11 cellular contexts compared by ENCODE assay signal in the genomic region with DNA sequence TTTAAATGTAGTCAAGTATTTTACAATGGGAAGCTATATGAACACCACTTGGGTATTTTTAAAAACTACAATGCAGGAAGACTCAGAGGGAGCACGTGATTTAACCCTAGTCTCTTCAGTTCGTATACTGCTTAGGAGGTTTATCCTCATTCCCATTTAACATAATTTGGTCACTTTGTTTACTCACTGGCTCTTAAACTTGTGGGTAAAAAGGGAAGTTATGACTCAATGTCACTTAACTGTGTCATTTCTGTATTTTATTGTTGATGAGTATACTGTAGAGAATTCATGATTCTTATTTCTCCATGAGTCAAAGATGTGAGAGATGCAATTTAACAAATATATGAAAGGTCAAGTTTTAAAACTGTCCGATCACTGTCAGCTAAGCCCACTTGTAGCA. TPM values are rescaled to one million over a fixed set of nuclear protein-coding genes. Genes with fewer than 3 reads are reported as not detected.
DNase-seq lines count a peak whose midpoint lies in the region; ATAC-seq and TF ChIP-seq lines count a peak whose summit lies in the region.
"Had no signal": no experiment of that assay in that cellular context is flagged by ENCODE, and none has a peak within 500 bp of the region (broad histone marks: within the 10 kb centered on the region; RNA-seq: fewer than 3 reads in every experiment).

No MANE protein-coding gene starts in this region.

- TF ChIP-seq CTCF in HFF-Myc (IDR thresholded peaks at IDR 0.05; ENCODE audit: low read depth, low read length, missing control alignments) (no peak), RWPE2 (IDR thresholded peaks at IDR 0.05; ENCODE audit: poor library complexity, severe bottlenecking) (no peak), neural progenitor cell (IDR thresholded peaks at IDR 0.05) (no peak)

- peaks cover 14% of the 10 kb centered on the region for H3K36me3 Mint-ChIP-seq in neural progenitor cell

- H3F3A ChIP-seq in neural progenitor cell (ENCODE audit: low read depth), result no peaks in the 10 kb centered on the region

- H3K4me3 ChIP-seq in HFF-Myc (replicated peaks; ENCODE audit: low read depth, low read length) (no peak overlapping the region), RWPE2 (ENCODE audit: severe bottlenecking) (no peak overlapping the region), neural progenitor cell (no peak overlapping the region)
- H3K4me3 ChIP-seq: right lobe of liver had no signal

- H3K4me1 Mint-ChIP-seq in neural progenitor cell, result no peaks in the 10 kb centered on the region

- H3K4me2 ChIP-seq in neural progenitor cell, result no peak overlapping the region

- H3K27ac ChIP-seq in RWPE2 (ENCODE audit: poor library complexity, severe bottlenecking) (no peak overlapping the region), neural progenitor cell (no peak overlapping the region)
- H3K27ac ChIP-seq: right lobe of liver had no signal

- no peak overlapping the region for H3K4me3 Mint-ChIP-seq in neural progenitor cell

- no peaks in the 10 kb centered on the region for H3K79me2 ChIP-seq in neural progenitor cell (ENCODE audit: low read depth)

- peaks cover 55% of the 10 kb centered on the region for H3K36me3 ChIP-seq in RWPE2 (ENCODE audit: low read depth)
- H3K36me3 ChIP-seq in neural progenitor cell, result peaks cover 16% of the 10 kb centered on the region

- H4K20me1 ChIP-seq in neural progenitor cell (ENCODE audit: low read depth), result no peaks in the 10 kb centered on the region

- H3K27ac Mint-ChIP-seq in neural progenitor cell, result no peak overlapping the region

- peak; percentile 63; the same call in 2 of the 3 replicates for ATAC-seq in RWPE2 (ENCODE audit: low read depth)
- ATAC-seq: Right ventricle myocardium inferior had no signal

- H3K27me3 ChIP-seq in RWPE2 (ENCODE audit: insufficient read depth, poor library complexity, severe bottlenecking), result no peaks in the 10 kb centered on the region
- no peaks in the 10 kb centered on the region for H3K27me3 ChIP-seq in neural progenitor cell
- H3K27me3 ChIP-seq: right lobe of liver had no signal

- no peak overlapping the region for H2AFZ ChIP-seq in neural progenitor cell (replicated peaks)

- H3K27me3 Mint-ChIP-seq in neural progenitor cell (ENCODE audit: insufficient read depth, low read depth), result no peaks in the 10 kb centered on the region

- DNase-seq in EH (ENCODE audit: low read depth) (peak; percentile 90), HFF-Myc (ENCODE audit: extremely low read depth, low read depth) (peak; percentile 14), RWPE2 (ENCODE audit: low spot score) (no peak), kidney tubule cell (ENCODE audit: low spot score) (peak; percentile 72), nucleus accumbens (lab: John Stamatoyannopoulos, UW) (no peak), NCI-H748 (lab: John Stamatoyannopoulos, UW; ENCODE audit: unreplicated experiment) (no peak), neural progenitor cell (ENCODE audit: low spot score) (no peak)
- no peak for DNase-seq in activated CD4-positive, alpha-beta T cell treated with anti-CD3 and anti-CD28 coated beads, Interleukin-2, amount 50 U/mL, for 1 hour
- DNase-seq: effector memory CD4-positive, alpha-beta T cell; right lobe of liver had no signal

- H3K9me3 Mint-ChIP-seq in neural progenitor cell, result no peaks in the 10 kb centered on the region

- no peak overlapping the region for H3K9ac ChIP-seq in neural progenitor cell

- H3K4me1 ChIP-seq in RWPE2 (ENCODE audit: insufficient read depth, poor library complexity, severe bottlenecking), result peaks cover 16% of the 10 kb centered on the region
- H3K4me1 ChIP-seq in neural progenitor cell, result no peaks in the 10 kb centered on the region
- H3K4me1 ChIP-seq: right lobe of liver had no signal

- H3K9me3 ChIP-seq in RWPE2 (ENCODE audit: severe bottlenecking) (no peaks in the 10 kb centered on the region), neural progenitor cell (ENCODE audit: low read depth) (no peaks in the 10 kb centered on the region)
- H3K9me3 ChIP-seq: right lobe of liver had no signal

RNA-seq across cellular contexts. Expression of gene SLC66A3, which starts 48.2 kb away (rescaled TPM):
- total RNA-seq in neural progenitor cell (ENCODE audit: low replicate concordance), result 11.2 and 19.3 TPM in 2 replicates

Comparison
In these comparisons a context has a peak if more than half of its experiments do, and no peak if none do; other contexts are left out.
1. DNase-seq: peak in EH (single experiment), HFF-Myc (single experiment) and kidney tubule cell (single experiment); none in RWPE2 (single experiment), activated CD4-positive, alpha-beta T cell treated with anti-CD3 and anti-CD28 coated beads, Interleukin-2, amount 50 U/mL, for 1 hour (single experiment), nucleus accumbens (0 of 56), NCI-H748 (single experiment) and neural progenitor cell (single experiment).